Comparison of ENCODE assay signal across 8 cellular contexts in the genomic region with DNA sequence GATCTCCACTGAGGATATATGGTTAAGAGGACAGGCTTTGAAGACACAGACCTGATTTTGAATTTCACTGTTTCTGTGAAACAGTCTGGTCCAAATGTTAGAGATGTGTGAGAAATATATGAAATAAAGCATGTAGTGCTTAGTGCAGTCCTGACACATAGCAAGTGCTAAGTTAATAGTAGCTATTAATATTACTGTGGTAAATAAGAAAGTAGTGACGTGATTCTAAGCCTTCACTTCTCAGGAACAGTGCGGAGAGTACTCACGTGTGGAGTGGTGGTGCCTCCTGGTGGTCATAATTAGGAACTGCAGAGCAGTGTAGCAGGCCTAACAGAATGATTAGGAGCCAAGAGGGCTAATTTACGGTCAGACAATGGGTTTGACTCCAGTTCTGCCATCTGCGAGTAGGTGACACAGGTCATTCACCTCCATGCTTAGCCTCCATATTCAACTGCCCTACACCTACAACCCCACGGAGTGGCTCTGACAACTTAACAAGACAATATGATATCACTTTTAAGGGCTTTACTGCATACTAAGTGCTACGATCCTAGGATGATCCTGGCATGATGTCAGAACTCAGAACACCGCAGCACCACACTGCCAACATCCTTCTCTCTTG.
DNase-seq lines count a peak whose midpoint lies in the region; ATAC-seq and TF ChIP-seq lines count a peak whose summit lies in the region.

No MANE protein-coding gene starts in this region.

- peaks cover 22 to 35% (median 24%) of the 10 kb centered on the region in 3 donors for H3K4me1 Mint-ChIP-seq in T-cell

- DNase-seq in DMS153 treated with DMSO at 0.1 percent for 48 hours (lab: John Stamatoyannopoulos, UW; ENCODE audit: unreplicated experiment) (peak; percentile 66), H7 (peak; percentile 87), NCI-H1417 (lab: John Stamatoyannopoulos, UW) (peak; percentile 83 to 96 (median 83)), T-cell (peak; percentile 56 to 84 (median 74)), amniotic stem cell (lab: John Stamatoyannopoulos, UW) (peak; percentile 21), right cardiac atrium (peak; percentile 59 to 83 (median 73)), gastrocnemius medialis (peak; percentile 43 to 57)

- H3K36me3 ChIP-seq in H7 (replicated peaks; ENCODE audit: control insufficient read depth, insufficient read depth, low read length) (no peaks in the 10 kb centered on the region), gastrocnemius medialis (no peaks in the 10 kb centered on the region)

- POLR2A ChIA-PET in T-cell (lab: Charles Lee) = interaction anchor here (0.6 kb wide), 2 partner anchors 8 to 99 kb away, joined by 3 to 4 read pairs; no protein-coding TSS in a partner anchor

- no peaks in the 10 kb centered on the region for H3K36me3 Mint-ChIP-seq in T-cell

- H3K27ac ChIP-seq in right cardiac atrium (ENCODE audit: low read length) (no peak overlapping the region), gastrocnemius medialis (no peak overlapping the region)

- H3K4me3 Mint-ChIP-seq in T-cell = peak overlapping the region in 1 of 3 donors; percentile 21

- ATAC-seq in T-cell (replicated peaks in 1 of 4) (peak; percentile 91 to 96 (median 94)), right cardiac atrium (peak; percentile 72 to 82), gastrocnemius medialis (peak; percentile 59 to 79), GM19452 (IDR thresholded peaks at IDR 0.05; ENCODE audit: unreplicated experiment) (no peak)

- H3K9me3 Mint-ChIP-seq in T-cell = no peaks in the 10 kb centered on the region

- intact Hi-C loops in right cardiac atrium (cut with DNase I) (loop anchor here (2.0 to 10.0 kb wide), 6 partner anchors 233 to 546 kb away; no protein-coding TSS in a partner anchor), gastrocnemius medialis (cut with DNase I; ENCODE audit: low total_unique reads) (loop anchor here (1.0 to 2.0 kb wide), 3 partner anchors 331 to 632 kb away; no protein-coding TSS in a partner anchor)

- no peaks in the 10 kb centered on the region for H3K27me3 ChIP-seq in H7 (ENCODE audit: control insufficient read depth, insufficient read depth, low read length)
- no peaks in the 10 kb centered on the region for H3K27me3 ChIP-seq in right cardiac atrium (ENCODE audit: control insufficient read depth, insufficient read depth)
- no peaks in the 10 kb centered on the region for H3K27me3 ChIP-seq in gastrocnemius medialis

- TF ChIP-seq CTCF in gastrocnemius medialis (IDR thresholded peaks at IDR 0.05 in 4 of 5, conservative IDR thresholded peaks at IDR 0.05 in 1 of 5) = peak; percentile 92 to 97 (median 94)

- CTCF ChIA-PET in T-cell (lab: Charles Lee) = interaction anchor here (0.5 to 2.4 kb wide), 23 partner anchors 9 to 566 kb away, joined by 3 to 18 read pairs (median 4); no protein-coding TSS in a partner anchor

- TF ChIP-seq POLR2A in gastrocnemius medialis (IDR thresholded peaks at IDR 0.05) = no peak

- no peaks in the 10 kb centered on the region for H3K27me3 Mint-ChIP-seq in T-cell

- H3K4me3 ChIP-seq in H7 (ENCODE audit: insufficient read depth, low read depth, low read length) (no peak overlapping the region), right cardiac atrium (ENCODE audit: low read length) (no peak overlapping the region), gastrocnemius medialis (no peak overlapping the region)

- H3K4me1 ChIP-seq in right cardiac atrium (ENCODE audit: control insufficient read depth, insufficient read depth, low read length) (no peaks in the 10 kb centered on the region), gastrocnemius medialis (peaks cover 12 to 16% of the 10 kb centered on the region in 2 donors)

- H3K9me3 ChIP-seq in right cardiac atrium (ENCODE audit: control insufficient read depth, low read length) = no peaks in the 10 kb centered on the region
- no peaks in the 10 kb centered on the region for H3K9me3 ChIP-seq in gastrocnemius medialis

- no peak overlapping the region for H3K27ac Mint-ChIP-seq in T-cell

- WGBS in right cardiac atrium = 12% methylated on average over 8 of the region's 8 CpGs

- in situ Hi-C loops in gastrocnemius medialis (cut with MboI; ENCODE audit: low sequenced_read_pairs in 4 of 4) = loop anchor here in 3 of 4 donors (5.0 to 25.0 kb wide), 3 partner anchors 328 to 643 kb away; no protein-coding TSS in a partner anchor

Comparison
In these comparisons a context has a peak if more than half of its experiments do, and no peak if none do; other contexts are left out.
1. DNase-seq: peak in every context shown above with its lines; median percentile 87 in H7; 83 in NCI-H1417; 74 in T-cell; 73 in right cardiac atrium; 66 in DMS153 treated with DMSO at 0.1 percent for 48 hours; 50 in gastrocnemius medialis; 21 in amniotic stem cell.